In genomic region chr1:159924791-159925712, GRCh38 we compare ENCODE assay signal across 8 cellular contexts. TPM values are rescaled to one million over a fixed set of nuclear protein-coding genes. Genes with fewer than 3 reads are reported as not detected.
DNase-seq lines count a peak whose midpoint lies in the region; ATAC-seq, FAIRE-seq and TF ChIP-seq lines count a peak whose summit lies in the region.

Gene TAGLN2 (minus strand): TSS chr1:159925507. CDS start chr1:159920509, 4,998 bp downstream.

- DNase-seq in GF-D8 (lab: John Stamatoyannopoulos, UW) (peak; percentile 73), H54 (ENCODE audit: insufficient read length, low spot score) (peak; percentile 95), LoVo (ENCODE audit: low spot score) (peak; percentile 90), T-helper 17 cell (peak; percentile 81 to 94 (median 85)), amygdala (lab: John Stamatoyannopoulos, UW) (peak in 46 of 56 donors; percentile 12 to 80 (median 54)), left ventricle myocardium superior (peak; percentile 95), vagina (ENCODE audit: extremely low spot score in 2 of 2) (peak in 1 of 2 donors; percentile 97)

- H3K4me3 ChIP-seq in rectal smooth muscle tissue (ENCODE audit: low read length) (peak within 1 kb of the TSS; percentile 99), vagina (peak within 1 kb of the TSS; percentile 78 to 96)

- no peaks in the 10 kb centered on the region for H3K27me3 ChIP-seq in rectal smooth muscle tissue (ENCODE audit: control insufficient read depth, insufficient read depth, low read length)
- H3K27me3 ChIP-seq in vagina: no peaks in the 10 kb centered on the region

- peaks cover 55% of the 10 kb centered on the region for H3K4me1 Mint-ChIP-seq in T-helper 17 cell

- peak within 1 kb of the TSS; percentile 97 for H3K27ac ChIP-seq in rectal smooth muscle tissue (ENCODE audit: low read depth, low read length)
- H3K27ac ChIP-seq in vagina: peak within 1 kb of the TSS; percentile 96

- peaks cover 9% of the 10 kb centered on the region for H3K4me1 ChIP-seq in rectal smooth muscle tissue (ENCODE audit: control insufficient read depth, insufficient read depth, low read length)
- H3K4me1 ChIP-seq in vagina: peaks cover 52% of the 10 kb centered on the region

- no peaks in the 10 kb centered on the region for H3K9me3 ChIP-seq in T-helper 17 cell (ENCODE audit: control insufficient read depth, low read length, poor library complexity, severe bottlenecking)
- no peaks in the 10 kb centered on the region for H3K9me3 ChIP-seq in vagina

- peak within 1 kb of the TSS; percentile 96 for H3K27ac Mint-ChIP-seq in T-helper 17 cell

- H3K36me3 ChIP-seq in rectal smooth muscle tissue (ENCODE audit: control insufficient read depth, insufficient read depth, low read length) (peaks cover 6% of the 10 kb centered on the region), vagina (peaks cover 0 to 4% of the 10 kb centered on the region in 2 donors)

- intact Hi-C loops in left ventricle myocardium superior (cut with micrococcal nuclease) (no loop called here), vagina (cut with DNase I) (loop anchor here (5.0 to 10.0 kb wide), 2 partner anchors 68 to 170 kb away; partner anchors contain the start of gene IGSF8)

- peak; percentile 100 for TF ChIP-seq POLR2A in H54 (IDR thresholded peaks at IDR 0.05; ENCODE audit: low read depth, low read length)
- peak in 1 of 2 donors; percentile 92 for TF ChIP-seq POLR2A in vagina (IDR thresholded peaks at IDR 0.05)

- no peak for TF ChIP-seq CTCF in vagina (IDR thresholded peaks at IDR 0.05)

- FAIRE-seq in H54 (lab: Jason Lieb, UNC): no peak

- peaks cover 9% of the 10 kb centered on the region for H3K36me3 Mint-ChIP-seq in T-helper 17 cell (ENCODE audit: low read depth)

- no peaks in the 10 kb centered on the region for H3K27me3 Mint-ChIP-seq in T-helper 17 cell

- peak within 1 kb of the TSS; percentile 90 for H3K4me3 Mint-ChIP-seq in T-helper 17 cell

- ATAC-seq in T-helper 17 cell: peak; percentile 54
- peak; percentile 82 for ATAC-seq in left ventricle myocardium superior

- H3K9ac ChIP-seq in rectal smooth muscle tissue (ENCODE audit: low read length): peak within 1 kb of the TSS; percentile 99

RNA-seq across cellular contexts. Expression of gene TAGLN2, which starts in this region (rescaled TPM):
- 100 to 1,000 TPM; 515 to 717 TPM for total RNA-seq in T-helper 17 cell
- total RNA-seq in left ventricle myocardium superior: 104 TPM
- 290 TPM for total RNA-seq in vagina
